11 cellular contexts compared by ENCODE assay signal in the genomic region with DNA sequence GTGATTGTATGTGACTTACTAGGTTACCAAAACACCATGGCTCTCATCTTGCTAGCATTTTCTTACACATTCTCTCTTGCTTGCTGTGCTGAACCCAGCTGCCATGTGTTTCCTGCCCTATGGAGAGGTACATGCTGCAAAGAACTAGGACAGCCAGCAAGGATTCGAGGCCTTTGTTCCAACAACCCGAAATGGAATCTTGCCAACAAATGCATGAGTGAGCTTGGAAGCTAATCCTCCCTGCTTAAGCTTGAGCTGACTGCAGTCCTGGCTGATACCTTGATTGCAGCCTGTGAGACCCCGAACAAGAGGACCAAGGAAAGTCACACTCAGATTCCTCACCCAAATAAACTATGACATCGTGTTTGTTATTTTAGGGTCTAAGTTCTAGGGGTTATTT.
DNase-seq lines count a peak whose midpoint lies in the region; ATAC-seq and TF ChIP-seq lines count a peak whose summit lies in the region.
"Had no signal": no experiment of that assay in that cellular context is flagged by ENCODE, and none has a peak within 500 bp of the region (broad histone marks: within the 10 kb centered on the region; RNA-seq: fewer than 3 reads in every experiment).

No MANE protein-coding gene starts in this region.

- DNase-seq in DMS53 treated with DMSO at 0.1 percent for 48 hours (lab: John Stamatoyannopoulos, UW; ENCODE audit: unreplicated experiment) (peak; percentile 11), NCI-H2081 (lab: John Stamatoyannopoulos, UW) (peak; percentile 58 to 85), WTC11 (ENCODE audit: low spot score) (no peak), iPS-NIHi11 (ENCODE audit: low spot score) (peak; percentile 42), GM19240 (ENCODE audit: insufficient read length, low spot score) (no peak), foreskin fibroblast (no peak)
- DNase-seq in central memory CD4-positive, alpha-beta T cell: no peak
- DNase-seq: NCI-H187 treated with DMSO at 0.1 percent for 48 hours, psoas muscle had no signal

- no peaks in the 10 kb centered on the region for H3K9me3 Mint-ChIP-seq in WTC11

- POLR2A ChIA-PET in WTC11 (lab: Charles Lee): no interaction called here

- H3K4me3 Mint-ChIP-seq in WTC11: no peak overlapping the region

- no peaks in the 10 kb centered on the region for H3K4me1 Mint-ChIP-seq in WTC11

- no peak for TF ChIP-seq CTCF in WTC11 (IDR thresholded peaks at IDR 0.05)
- TF ChIP-seq CTCF in foreskin fibroblast (IDR thresholded peaks at IDR 0.05; ENCODE audit: low read depth, low read length): no peak

- CTCF ChIA-PET in WTC11 (lab: Charles Lee): no interaction called here

- no peak overlapping the region for H3K27ac Mint-ChIP-seq in WTC11

- H3K36me3 Mint-ChIP-seq in WTC11: no peaks in the 10 kb centered on the region

- H3K27me3 Mint-ChIP-seq in WTC11 (ENCODE audit: low read depth): no peaks in the 10 kb centered on the region

- no peak overlapping the region for H3K4me3 ChIP-seq in foreskin fibroblast (ENCODE audit: low read depth in 1 of 2, low read length in 2 of 2)
- H3K4me3 ChIP-seq: psoas muscle had no signal

- ATAC-seq in WTC11: peak; percentile 53
- ATAC-seq in GM21367 (IDR thresholded peaks at IDR 0.05; ENCODE audit: unreplicated experiment): no peak
- ATAC-seq: psoas muscle, Right ventricle myocardium inferior had no signal

TF ChIP-seq in WTC11, 78 proteins besides CTCF, POLR2A, EP300 and RAD21 (continues in another document):
- TF ChIP-seq OVOL2 (CRISPR knock-in tag; IDR thresholded peaks at IDR 0.05; ENCODE audit: borderline replicate concordance) (no peak), ZNF263 (CRISPR knock-in tag; IDR thresholded peaks at IDR 0.05; ENCODE audit: low read depth) (no peak), SOX15 (CRISPR knock-in tag; IDR thresholded peaks at IDR 0.05) (no peak), NR3C1 (CRISPR knock-in tag; conservative IDR thresholded peaks at IDR 0.05; ENCODE audit: low read depth) (no peak), NFE2L1 (CRISPR knock-in tag; IDR thresholded peaks at IDR 0.05) (no peak), CREM (CRISPR knock-in tag; IDR thresholded peaks at IDR 0.05) (no peak), NFATC4 (CRISPR knock-in tag; IDR thresholded peaks at IDR 0.05) (no peak)
- TF ChIP-seq, protein P1, sequence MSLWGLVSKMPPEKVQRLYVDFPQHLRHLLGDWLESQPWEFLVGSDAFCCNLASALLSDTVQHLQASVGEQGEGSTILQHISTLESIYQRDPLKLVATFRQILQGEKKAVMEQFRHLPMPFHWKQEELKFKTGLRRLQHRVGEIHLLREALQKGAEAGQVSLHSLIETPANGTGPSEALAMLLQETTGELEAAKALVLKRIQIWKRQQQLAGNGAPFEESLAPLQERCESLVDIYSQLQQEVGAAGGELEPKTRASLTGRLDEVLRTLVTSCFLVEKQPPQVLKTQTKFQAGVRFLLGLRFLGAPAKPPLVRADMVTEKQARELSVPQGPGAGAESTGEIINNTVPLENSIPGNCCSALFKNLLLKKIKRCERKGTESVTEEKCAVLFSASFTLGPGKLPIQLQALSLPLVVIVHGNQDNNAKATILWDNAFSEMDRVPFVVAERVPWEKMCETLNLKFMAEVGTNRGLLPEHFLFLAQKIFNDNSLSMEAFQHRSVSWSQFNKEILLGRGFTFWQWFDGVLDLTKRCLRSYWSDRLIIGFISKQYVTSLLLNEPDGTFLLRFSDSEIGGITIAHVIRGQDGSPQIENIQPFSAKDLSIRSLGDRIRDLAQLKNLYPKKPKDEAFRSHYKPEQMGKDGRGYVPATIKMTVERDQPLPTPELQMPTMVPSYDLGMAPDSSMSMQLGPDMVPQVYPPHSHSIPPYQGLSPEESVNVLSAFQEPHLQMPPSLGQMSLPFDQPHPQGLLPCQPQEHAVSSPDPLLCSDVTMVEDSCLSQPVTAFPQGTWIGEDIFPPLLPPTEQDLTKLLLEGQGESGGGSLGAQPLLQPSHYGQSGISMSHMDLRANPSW (CRISPR knock-in tag; conservative IDR thresholded peaks at IDR 0.05; ENCODE audit: low read depth): no peak
- TF ChIP-seq, protein P2, sequence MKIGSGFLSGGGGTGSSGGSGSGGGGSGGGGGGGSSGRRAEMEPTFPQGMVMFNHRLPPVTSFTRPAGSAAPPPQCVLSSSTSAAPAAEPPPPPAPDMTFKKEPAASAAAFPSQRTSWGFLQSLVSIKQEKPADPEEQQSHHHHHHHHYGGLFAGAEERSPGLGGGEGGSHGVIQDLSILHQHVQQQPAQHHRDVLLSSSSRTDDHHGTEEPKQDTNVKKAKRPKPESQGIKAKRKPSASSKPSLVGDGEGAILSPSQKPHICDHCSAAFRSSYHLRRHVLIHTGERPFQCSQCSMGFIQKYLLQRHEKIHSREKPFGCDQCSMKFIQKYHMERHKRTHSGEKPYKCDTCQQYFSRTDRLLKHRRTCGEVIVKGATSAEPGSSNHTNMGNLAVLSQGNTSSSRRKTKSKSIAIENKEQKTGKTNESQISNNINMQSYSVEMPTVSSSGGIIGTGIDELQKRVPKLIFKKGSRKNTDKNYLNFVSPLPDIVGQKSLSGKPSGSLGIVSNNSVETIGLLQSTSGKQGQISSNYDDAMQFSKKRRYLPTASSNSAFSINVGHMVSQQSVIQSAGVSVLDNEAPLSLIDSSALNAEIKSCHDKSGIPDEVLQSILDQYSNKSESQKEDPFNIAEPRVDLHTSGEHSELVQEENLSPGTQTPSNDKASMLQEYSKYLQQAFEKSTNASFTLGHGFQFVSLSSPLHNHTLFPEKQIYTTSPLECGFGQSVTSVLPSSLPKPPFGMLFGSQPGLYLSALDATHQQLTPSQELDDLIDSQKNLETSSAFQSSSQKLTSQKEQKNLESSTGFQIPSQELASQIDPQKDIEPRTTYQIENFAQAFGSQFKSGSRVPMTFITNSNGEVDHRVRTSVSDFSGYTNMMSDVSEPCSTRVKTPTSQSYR (CRISPR knock-in tag; IDR thresholded peaks at IDR 0.05): no peak
- TF ChIP-seq, protein P3, sequence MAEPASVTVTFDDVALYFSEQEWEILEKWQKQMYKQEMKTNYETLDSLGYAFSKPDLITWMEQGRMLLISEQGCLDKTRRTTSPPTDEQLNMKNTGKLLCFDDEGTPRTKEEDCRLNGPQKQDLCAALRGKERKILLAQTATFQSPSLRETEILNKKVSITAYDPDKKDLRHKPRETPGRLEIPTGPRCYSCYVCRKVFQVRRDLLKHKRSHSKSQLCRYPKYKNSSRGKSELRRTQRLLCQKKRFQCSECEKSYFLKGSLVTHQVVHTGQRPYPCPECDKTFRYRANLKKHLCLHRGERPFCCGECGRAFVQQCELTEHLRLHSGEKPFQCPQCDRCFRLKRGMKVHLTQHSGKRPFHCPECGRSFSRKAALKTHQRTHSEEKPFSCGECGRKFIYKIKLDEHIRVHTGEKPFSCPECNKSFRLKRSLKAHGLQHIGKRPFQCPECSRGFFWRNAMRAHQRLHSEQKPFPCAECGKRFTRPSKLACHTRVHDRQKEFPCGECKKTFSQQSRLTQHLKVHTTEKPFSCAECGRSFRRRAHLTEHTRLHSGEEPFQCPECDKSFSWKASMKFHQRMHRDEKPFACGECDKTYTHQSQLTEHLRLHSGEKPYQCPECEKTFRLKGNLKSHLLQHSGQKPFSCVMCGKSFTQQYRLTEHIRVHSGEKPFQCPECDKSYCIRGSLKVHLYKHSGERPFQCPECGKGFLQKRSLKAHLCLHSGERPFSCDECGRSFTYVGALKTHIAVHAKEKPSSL (CRISPR knock-in tag; conservative IDR thresholded peaks at IDR 0.05): no peak
- TF ChIP-seq, protein P4, sequence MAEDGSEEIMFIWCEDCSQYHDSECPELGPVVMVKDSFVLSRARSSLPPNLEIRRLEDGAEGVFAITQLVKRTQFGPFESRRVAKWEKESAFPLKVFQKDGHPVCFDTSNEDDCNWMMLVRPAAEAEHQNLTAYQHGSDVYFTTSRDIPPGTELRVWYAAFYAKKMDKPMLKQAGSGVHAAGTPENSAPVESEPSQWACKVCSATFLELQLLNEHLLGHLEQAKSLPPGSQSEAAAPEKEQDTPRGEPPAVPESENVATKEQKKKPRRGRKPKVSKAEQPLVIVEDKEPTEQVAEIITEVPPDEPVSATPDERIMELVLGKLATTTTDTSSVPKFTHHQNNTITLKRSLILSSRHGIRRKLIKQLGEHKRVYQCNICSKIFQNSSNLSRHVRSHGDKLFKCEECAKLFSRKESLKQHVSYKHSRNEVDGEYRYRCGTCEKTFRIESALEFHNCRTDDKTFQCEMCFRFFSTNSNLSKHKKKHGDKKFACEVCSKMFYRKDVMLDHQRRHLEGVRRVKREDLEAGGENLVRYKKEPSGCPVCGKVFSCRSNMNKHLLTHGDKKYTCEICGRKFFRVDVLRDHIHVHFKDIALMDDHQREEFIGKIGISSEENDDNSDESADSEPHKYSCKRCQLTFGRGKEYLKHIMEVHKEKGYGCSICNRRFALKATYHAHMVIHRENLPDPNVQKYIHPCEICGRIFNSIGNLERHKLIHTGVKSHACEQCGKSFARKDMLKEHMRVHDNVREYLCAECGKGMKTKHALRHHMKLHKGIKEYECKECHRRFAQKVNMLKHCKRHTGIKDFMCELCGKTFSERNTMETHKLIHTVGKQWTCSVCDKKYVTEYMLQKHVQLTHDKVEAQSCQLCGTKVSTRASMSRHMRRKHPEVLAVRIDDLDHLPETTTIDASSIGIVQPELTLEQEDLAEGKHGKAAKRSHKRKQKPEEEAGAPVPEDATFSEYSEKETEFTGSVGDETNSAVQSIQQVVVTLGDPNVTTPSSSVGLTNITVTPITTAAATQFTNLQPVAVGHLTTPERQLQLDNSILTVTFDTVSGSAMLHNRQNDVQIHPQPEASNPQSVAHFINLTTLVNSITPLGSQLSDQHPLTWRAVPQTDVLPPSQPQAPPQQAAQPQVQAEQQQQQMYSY (CRISPR knock-in tag; IDR thresholded peaks at IDR 0.05): no peak
- TF ChIP-seq, protein P5, sequence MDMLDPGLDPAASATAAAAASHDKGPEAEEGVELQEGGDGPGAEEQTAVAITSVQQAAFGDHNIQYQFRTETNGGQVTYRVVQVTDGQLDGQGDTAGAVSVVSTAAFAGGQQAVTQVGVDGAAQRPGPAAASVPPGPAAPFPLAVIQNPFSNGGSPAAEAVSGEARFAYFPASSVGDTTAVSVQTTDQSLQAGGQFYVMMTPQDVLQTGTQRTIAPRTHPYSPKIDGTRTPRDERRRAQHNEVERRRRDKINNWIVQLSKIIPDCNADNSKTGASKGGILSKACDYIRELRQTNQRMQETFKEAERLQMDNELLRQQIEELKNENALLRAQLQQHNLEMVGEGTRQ (CRISPR knock-in tag; IDR thresholded peaks at IDR 0.05): no peak

Comparison
In these comparisons a context has a peak if more than half of its experiments do, and no peak if none do; other contexts are left out.
1. DNase-seq: peak in DMS53 treated with DMSO at 0.1 percent for 48 hours (single experiment), NCI-H2081 (2 of 2) and iPS-NIHi11 (single experiment); none in WTC11 (single experiment), GM19240 (single experiment), central memory CD4-positive, alpha-beta T cell (single experiment) and foreskin fibroblast (0 of 2).